In genomic region chr3:59970796-59971195, GRCh38 we compare ENCODE assay signal across 30 cellular contexts.
"Had no signal": no experiment of that assay in that cellular context is flagged by ENCODE, and none has a peak within 500 bp of the region (broad histone marks: within the 10 kb centered on the region; RNA-seq: fewer than 3 reads in every experiment).

No MANE protein-coding gene starts in this region.

- H3K36me3 Mint-ChIP-seq: neural progenitor cell; stimulated activated memory B cell treated with anti-CD40 and anti-IgM and Interleukin-4, amounts not matched to agents 10 μg/mL and 1 μg/mL and 100 μg/mL, for 72 hours; type B pancreatic cell had no signal

- H3K27me3 Mint-ChIP-seq: naive thymus-derived CD8-positive, alpha-beta T cell; natural killer cell treated with Interleukin-12 subunit alpha and Interleukin-12 subunit beta and Interleukin-15 and Interleukin-18, amount 100 ng/mL, for 72 hours; progenitor cell of endocrine pancreas; stimulated activated memory B cell treated with anti-CD40 and anti-IgM and Interleukin-4, amounts not matched to agents 10 μg/mL and 1 μg/mL and 100 μg/mL, for 72 hours; stimulated activated naive CD8-positive, alpha-beta T cell treated with anti-CD3 and anti-CD28 coated beads, Interleukin-15, amount 100 ng/mL, for 72 hours had no signal

- H3K9me3 Mint-ChIP-seq: neural progenitor cell had no signal

- ATAC-seq: naive thymus-derived CD8-positive, alpha-beta T cell; natural killer cell treated with Interleukin-12 subunit alpha and Interleukin-12 subunit beta and Interleukin-15 and Interleukin-18, amount 100 ng/mL, for 72 hours; psoas muscle; sciatic nerve; stimulated activated memory B cell treated with anti-CD40 and anti-IgM and Interleukin-4, amounts not matched to agents 10 μg/mL and 1 μg/mL and 100 μg/mL, for 72 hours; stimulated activated naive CD8-positive, alpha-beta T cell treated with anti-CD3 and anti-CD28 coated beads, Interleukin-15, amount 100 ng/mL, for 72 hours; stimulated activated naive CD8-positive, alpha-beta T cell treated with anti-CD3 and anti-CD28 coated beads, Interleukin-15, Interleukin-2, amounts not matched to agents 100 U/mL and 50 U/mL, for 24 hours; upper lobe of right lung had no signal

- H3K4me3 ChIP-seq: neural progenitor cell, ovary, psoas muscle, skin epidermis, smooth muscle cell, spleen, suprapubic skin, testis, tibial artery, transverse colon, upper lobe of right lung, uterus had no signal

- H3K4me3 Mint-ChIP-seq: naive thymus-derived CD8-positive, alpha-beta T cell; natural killer cell treated with Interleukin-12 subunit alpha and Interleukin-12 subunit beta and Interleukin-15 and Interleukin-18, amount 100 ng/mL, for 72 hours; neural progenitor cell; stimulated activated memory B cell treated with anti-CD40 and anti-IgM and Interleukin-4, amounts not matched to agents 10 μg/mL and 1 μg/mL and 100 μg/mL, for 72 hours; stimulated activated naive CD8-positive, alpha-beta T cell treated with anti-CD3 and anti-CD28 coated beads, Interleukin-15, amount 100 ng/mL, for 72 hours; type B pancreatic cell had no signal

- H3K27me3 ChIP-seq: neural progenitor cell, ovary, spleen, suprapubic skin, testis, tibial artery, transverse colon, upper lobe of right lung, uterus had no signal

- DNase-seq: naive thymus-derived CD8-positive, alpha-beta T cell; occipital lobe; ovary; posterior cingulate gyrus; psoas muscle; spleen; stimulated activated CD4-positive, alpha-beta T cell treated with anti-CD3 and anti-CD28 coated beads, Interleukin-12 subunit alpha, Interleukin-12 subunit beta, amount 100 ng/mL, for 4 hours; stimulated activated CD4-positive, alpha-beta T cell treated with anti-CD3 and anti-CD28 coated beads, Interleukin-1b, Interleukin-23, amount 100 ng/mL, for 48 hours; stimulated activated CD4-positive, alpha-beta T cell treated with anti-CD3 and anti-CD28 coated beads, Interleukin-4, amount 100 ng/mL, for 1 hour; stimulated activated CD4-positive, alpha-beta T cell treated with anti-CD3 and anti-CD28 coated beads, Interleukin-4, amount 100 ng/mL, for 4 hours; stimulated activated CD8-positive, alpha-beta memory T cell treated with anti-CD3 and anti-CD28 coated beads, Interleukin-4, amount 100 ng/mL, for 48 hours; stimulated activated naive CD4-positive, alpha-beta T cell; stimulated activated naive CD8-positive, alpha-beta T cell treated with anti-CD3 and anti-CD28 coated beads, Interleukin-15, amount 100 ng/mL, for 72 hours; stimulated activated naive CD8-positive, alpha-beta T cell treated with anti-CD3 and anti-CD28 coated beads, Interleukin-15, Interleukin-2, amounts not matched to agents 100 U/mL and 50 U/mL, for 24 hours; substantia nigra; testis; tibial artery; transverse colon; upper lobe of right lung; uterus had no signal

- H3K27ac Mint-ChIP-seq: naive thymus-derived CD8-positive, alpha-beta T cell; natural killer cell treated with Interleukin-12 subunit alpha and Interleukin-12 subunit beta and Interleukin-15 and Interleukin-18, amount 100 ng/mL, for 72 hours; neural progenitor cell; progenitor cell of endocrine pancreas; stimulated activated memory B cell treated with anti-CD40 and anti-IgM and Interleukin-4, amounts not matched to agents 10 μg/mL and 1 μg/mL and 100 μg/mL, for 72 hours; stimulated activated naive CD8-positive, alpha-beta T cell treated with anti-CD3 and anti-CD28 coated beads, Interleukin-15, amount 100 ng/mL, for 72 hours; type B pancreatic cell had no signal

- H3K9me3 ChIP-seq: ovary, psoas muscle, spleen, suprapubic skin, testis, tibial artery, transverse colon, uterus had no signal

- H3K4me1 Mint-ChIP-seq: neural progenitor cell; stimulated activated memory B cell treated with anti-CD40 and anti-IgM and Interleukin-4, amounts not matched to agents 10 μg/mL and 1 μg/mL and 100 μg/mL, for 72 hours had no signal

- H3K27ac ChIP-seq: neural progenitor cell, ovary, parathyroid adenoma, psoas muscle, spleen, suprapubic skin, testis, tibial artery, transverse colon, upper lobe of right lung, uterus had no signal

- H3K4me1 ChIP-seq: parathyroid adenoma, psoas muscle, spleen, suprapubic skin, testis, tibial artery, transverse colon, upper lobe of right lung, uterus had no signal
